1 cellular context compared by ENCODE assay signal in the genomic region with DNA sequence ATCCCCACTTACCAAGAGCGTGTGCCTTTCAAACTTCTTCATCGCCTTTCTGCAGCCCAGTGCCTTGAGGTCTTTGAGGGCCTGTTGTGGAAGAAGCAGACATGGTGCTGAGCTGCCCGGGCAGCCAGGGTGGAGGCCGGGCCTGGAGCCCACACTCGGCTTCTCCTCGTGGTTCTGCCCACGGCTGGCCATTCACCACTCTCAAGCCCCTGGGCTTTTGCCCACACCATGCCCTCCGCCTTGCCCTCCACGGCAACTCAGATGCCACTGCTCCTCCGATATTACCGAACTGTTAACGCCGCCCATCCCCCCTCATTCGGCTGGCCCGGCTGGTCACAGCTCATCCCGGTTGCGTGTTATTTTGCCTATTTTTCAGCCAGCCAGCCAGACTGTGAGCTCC.
TF ChIP-seq lines count a peak whose summit lies in the region.

No MANE protein-coding gene starts in this region.

TF ChIP-seq in HepG2, 621 proteins besides CTCF, POLR2A, EP300 and RAD21:
- TF ChIP-seq HOXD1 (CRISPR knock-in tag; IDR thresholded peaks at IDR 0.05), result no peak
- TF ChIP-seq, protein P1, sequence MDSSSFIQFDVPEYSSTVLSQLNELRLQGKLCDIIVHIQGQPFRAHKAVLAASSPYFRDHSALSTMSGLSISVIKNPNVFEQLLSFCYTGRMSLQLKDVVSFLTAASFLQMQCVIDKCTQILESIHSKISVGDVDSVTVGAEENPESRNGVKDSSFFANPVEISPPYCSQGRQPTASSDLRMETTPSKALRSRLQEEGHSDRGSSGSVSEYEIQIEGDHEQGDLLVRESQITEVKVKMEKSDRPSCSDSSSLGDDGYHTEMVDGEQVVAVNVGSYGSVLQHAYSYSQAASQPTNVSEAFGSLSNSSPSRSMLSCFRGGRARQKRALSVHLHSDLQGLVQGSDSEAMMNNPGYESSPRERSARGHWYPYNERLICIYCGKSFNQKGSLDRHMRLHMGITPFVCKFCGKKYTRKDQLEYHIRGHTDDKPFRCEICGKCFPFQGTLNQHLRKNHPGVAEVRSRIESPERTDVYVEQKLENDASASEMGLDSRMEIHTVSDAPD (CRISPR knock-in tag; IDR thresholded peaks at IDR 0.05), result no peak
- TF ChIP-seq, protein P2, sequence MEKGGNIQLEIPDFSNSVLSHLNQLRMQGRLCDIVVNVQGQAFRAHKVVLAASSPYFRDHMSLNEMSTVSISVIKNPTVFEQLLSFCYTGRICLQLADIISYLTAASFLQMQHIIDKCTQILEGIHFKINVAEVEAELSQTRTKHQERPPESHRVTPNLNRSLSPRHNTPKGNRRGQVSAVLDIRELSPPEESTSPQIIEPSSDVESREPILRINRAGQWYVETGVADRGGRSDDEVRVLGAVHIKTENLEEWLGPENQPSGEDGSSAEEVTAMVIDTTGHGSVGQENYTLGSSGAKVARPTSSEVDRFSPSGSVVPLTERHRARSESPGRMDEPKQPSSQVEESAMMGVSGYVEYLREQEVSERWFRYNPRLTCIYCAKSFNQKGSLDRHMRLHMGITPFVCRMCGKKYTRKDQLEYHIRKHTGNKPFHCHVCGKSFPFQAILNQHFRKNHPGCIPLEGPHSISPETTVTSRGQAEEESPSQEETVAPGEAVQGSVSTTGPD (CRISPR knock-in tag; IDR thresholded peaks at IDR 0.05), result no peak
- TF ChIP-seq ZNF572 (CRISPR knock-in tag; IDR thresholded peaks at IDR 0.05), result no peak
- TF ChIP-seq TP53 (CRISPR knock-in tag; conservative IDR thresholded peaks at IDR 0.05), result no peak
- TF ChIP-seq ZKSCAN5 (CRISPR knock-in tag; IDR thresholded peaks at IDR 0.05), result no peak
- no peak for TF ChIP-seq RXRA (CRISPR knock-in tag; IDR thresholded peaks at IDR 0.05)
- no peak for TF ChIP-seq SRSF1 (optimal IDR thresholded peaks at IDR 0.05; ENCODE audit: low read depth, low read length)
- TF ChIP-seq SIX4 (CRISPR knock-in tag; IDR thresholded peaks at IDR 0.05), result no peak
- no peak for TF ChIP-seq RARA (CRISPR knock-in tag; IDR thresholded peaks at IDR 0.05)
- no peak for TF ChIP-seq MAX (IDR thresholded peaks at IDR 0.05)
- no peak for TF ChIP-seq ZNF567 (CRISPR knock-in tag; IDR thresholded peaks at IDR 0.05; ENCODE audit: borderline replicate concordance)
- TF ChIP-seq HIVEP1 (CRISPR knock-in tag; IDR thresholded peaks at IDR 0.05), result no peak
- TF ChIP-seq, protein P3, sequence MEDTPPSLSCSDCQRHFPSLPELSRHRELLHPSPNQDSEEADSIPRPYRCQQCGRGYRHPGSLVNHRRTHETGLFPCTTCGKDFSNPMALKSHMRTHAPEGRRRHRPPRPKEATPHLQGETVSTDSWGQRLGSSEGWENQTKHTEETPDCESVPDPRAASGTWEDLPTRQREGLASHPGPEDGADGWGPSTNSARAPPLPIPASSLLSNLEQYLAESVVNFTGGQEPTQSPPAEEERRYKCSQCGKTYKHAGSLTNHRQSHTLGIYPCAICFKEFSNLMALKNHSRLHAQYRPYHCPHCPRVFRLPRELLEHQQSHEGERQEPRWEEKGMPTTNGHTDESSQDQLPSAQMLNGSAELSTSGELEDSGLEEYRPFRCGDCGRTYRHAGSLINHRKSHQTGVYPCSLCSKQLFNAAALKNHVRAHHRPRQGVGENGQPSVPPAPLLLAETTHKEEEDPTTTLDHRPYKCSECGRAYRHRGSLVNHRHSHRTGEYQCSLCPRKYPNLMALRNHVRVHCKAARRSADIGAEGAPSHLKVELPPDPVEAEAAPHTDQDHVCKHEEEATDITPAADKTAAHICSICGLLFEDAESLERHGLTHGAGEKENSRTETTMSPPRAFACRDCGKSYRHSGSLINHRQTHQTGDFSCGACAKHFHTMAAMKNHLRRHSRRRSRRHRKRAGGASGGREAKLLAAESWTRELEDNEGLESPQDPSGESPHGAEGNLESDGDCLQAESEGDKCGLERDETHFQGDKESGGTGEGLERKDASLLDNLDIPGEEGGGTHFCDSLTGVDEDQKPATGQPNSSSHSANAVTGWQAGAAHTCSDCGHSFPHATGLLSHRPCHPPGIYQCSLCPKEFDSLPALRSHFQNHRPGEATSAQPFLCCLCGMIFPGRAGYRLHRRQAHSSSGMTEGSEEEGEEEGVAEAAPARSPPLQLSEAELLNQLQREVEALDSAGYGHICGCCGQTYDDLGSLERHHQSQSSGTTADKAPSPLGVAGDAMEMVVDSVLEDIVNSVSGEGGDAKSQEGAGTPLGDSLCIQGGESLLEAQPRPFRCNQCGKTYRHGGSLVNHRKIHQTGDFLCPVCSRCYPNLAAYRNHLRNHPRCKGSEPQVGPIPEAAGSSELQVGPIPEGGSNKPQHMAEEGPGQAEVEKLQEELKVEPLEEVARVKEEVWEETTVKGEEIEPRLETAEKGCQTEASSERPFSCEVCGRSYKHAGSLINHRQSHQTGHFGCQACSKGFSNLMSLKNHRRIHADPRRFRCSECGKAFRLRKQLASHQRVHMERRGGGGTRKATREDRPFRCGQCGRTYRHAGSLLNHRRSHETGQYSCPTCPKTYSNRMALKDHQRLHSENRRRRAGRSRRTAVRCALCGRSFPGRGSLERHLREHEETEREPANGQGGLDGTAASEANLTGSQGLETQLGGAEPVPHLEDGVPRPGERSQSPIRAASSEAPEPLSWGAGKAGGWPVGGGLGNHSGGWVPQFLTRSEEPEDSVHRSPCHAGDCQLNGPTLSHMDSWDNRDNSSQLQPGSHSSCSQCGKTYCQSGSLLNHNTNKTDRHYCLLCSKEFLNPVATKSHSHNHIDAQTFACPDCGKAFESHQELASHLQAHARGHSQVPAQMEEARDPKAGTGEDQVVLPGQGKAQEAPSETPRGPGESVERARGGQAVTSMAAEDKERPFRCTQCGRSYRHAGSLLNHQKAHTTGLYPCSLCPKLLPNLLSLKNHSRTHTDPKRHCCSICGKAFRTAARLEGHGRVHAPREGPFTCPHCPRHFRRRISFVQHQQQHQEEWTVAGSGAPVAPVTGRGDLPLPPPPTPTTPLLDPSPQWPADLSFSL (CRISPR knock-in tag; IDR thresholded peaks at IDR 0.05), result no peak
- TF ChIP-seq AGO2 (optimal IDR thresholded peaks at IDR 0.05; ENCODE audit: low read depth, low read length), result no peak
TF ChIP-seq in HepG2: peak in this region for 0.
